Comparison of ENCODE assay signal across 8 cellular contexts in the genomic region with DNA sequence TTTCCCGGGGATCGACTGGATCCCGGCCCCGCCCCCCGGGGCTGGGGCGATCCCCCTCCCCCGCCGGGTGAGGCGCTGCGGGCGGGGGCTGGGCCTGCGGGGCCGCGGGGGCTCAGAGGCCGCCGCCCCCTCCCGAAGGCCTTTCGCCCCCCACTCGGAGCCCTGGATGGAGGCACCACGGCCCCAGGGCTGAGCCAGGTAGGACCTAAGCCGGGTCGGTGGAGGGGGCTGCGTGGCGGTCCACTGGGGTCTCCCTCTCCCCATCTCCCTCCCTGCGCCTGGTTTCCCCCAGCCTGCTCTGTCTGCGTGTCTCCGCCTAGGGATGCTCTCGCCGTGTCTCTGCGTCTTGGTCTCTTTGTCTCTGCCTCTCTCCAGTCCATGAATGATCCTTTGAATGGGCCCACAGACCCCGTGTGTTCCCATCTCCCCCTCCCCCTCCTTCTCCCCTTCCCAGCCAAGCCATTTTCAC. TPM values are rescaled to one million over a fixed set of nuclear protein-coding genes. Genes with fewer than 3 reads are reported as not detected.
A peak's percentile ranks its signal among the peaks of the same experiment; 100 is the strongest.
DNase-seq lines count a peak whose midpoint lies in the region; ATAC-seq and TF ChIP-seq lines count a peak whose summit lies in the region.

No MANE protein-coding gene starts in this region.

- peak overlapping the region; percentile 61 to 96 (median 84) for H3K4me3 Mint-ChIP-seq in naive thymus-derived CD4-positive, alpha-beta T cell

- H2AFZ ChIP-seq in ACC112 (ENCODE audit: low read length, unreplicated experiment) = peak overlapping the region; percentile 85

- peak overlapping the region in 7 of 9 donors; percentile 34 to 87 (median 66) for H3K27ac Mint-ChIP-seq in naive thymus-derived CD4-positive, alpha-beta T cell

- no peak for ATAC-seq in naive thymus-derived CD4-positive, alpha-beta T cell

- intact Hi-C loops in colonic mucosa (cut with DNase I) = no loop called here
- intact Hi-C loops in naive thymus-derived CD4-positive, alpha-beta T cell (cut with micrococcal nuclease) = loop anchor here (2.0 kb wide), 2 partner anchors 91 to 281 kb away; a partner anchor contains a TSS

- H3K27me3 ChIP-seq in ACC112 (ENCODE audit: insufficient read depth, low read length) = no peaks in the 10 kb centered on the region
- peaks cover 8% of the 10 kb centered on the region for H3K27me3 ChIP-seq in colonic mucosa
- H3K27me3 ChIP-seq in naive thymus-derived CD4-positive, alpha-beta T cell (ENCODE audit: control insufficient read depth in 2 of 2, insufficient read depth in 2 of 2, low read length in 2 of 2) = no peaks in the 10 kb centered on the region

- no peak for TF ChIP-seq CTCF in LNCaP clone FGC (IDR thresholded peaks at IDR 0.05; ENCODE audit: control insufficient read depth, extremely low read depth, insufficient read depth)
- no peak for TF ChIP-seq CTCF in colonic mucosa (IDR thresholded peaks at IDR 0.05)

- peaks cover 0 to 31% (median 0%) of the 10 kb centered on the region in 5 donors for H3K27me3 Mint-ChIP-seq in naive thymus-derived CD4-positive, alpha-beta T cell

- POLR2A ChIA-PET in naive thymus-derived CD4-positive, alpha-beta T cell (lab: Charles Lee) = interaction anchor here (0.7 to 3.7 kb wide), 4 partner anchors 11 to 178 kb away, joined by 3 to 38 read pairs (median 6); a partner anchor contains a TSS

- no peaks in the 10 kb centered on the region for H3K9me3 ChIP-seq in colonic mucosa
- no peaks in the 10 kb centered on the region for H3K9me3 ChIP-seq in naive thymus-derived CD4-positive, alpha-beta T cell (ENCODE audit: control insufficient read depth in 2 of 3, low read length in 3 of 3)

- DNase-seq in LNCaP clone FGC (ENCODE audit: low read depth) = no peak
- no peak for DNase-seq in colonic mucosa
- DNase-seq in naive thymus-derived CD4-positive, alpha-beta T cell = peak in 1 of 9 donors; percentile 30
- no peak for DNase-seq in dedifferentiated amniotic fluid mesenchymal stem cell (ENCODE audit: extremely low spot score)
- no peak for DNase-seq in activated effector memory CD4-positive, alpha-beta T cell treated with anti-CD3 and anti-CD28 coated beads, Interleukin-2, amount 50 U/mL, for 16 hours
- no peak for DNase-seq in NCI-H1048 (lab: John Stamatoyannopoulos, UW)
- DNase-seq in NOMO-1 (lab: John Stamatoyannopoulos, UW; ENCODE audit: unreplicated experiment in 2 of 2) = no peak

- 0 out of 2 replicates have a peak, but pooled peaks cover 7% of the 10 kb centered on the region for H3K36me3 ChIP-seq in ACC112 (ENCODE audit: insufficient read depth, low read length)
- H3K36me3 ChIP-seq in colonic mucosa = no peaks in the 10 kb centered on the region
- H3K36me3 ChIP-seq in naive thymus-derived CD4-positive, alpha-beta T cell (ENCODE audit: control insufficient read depth in 2 of 3, insufficient read depth in 3 of 3, low read length in 3 of 3) = peaks cover 0 to 3% (median 0%) of the 10 kb centered on the region in 3 experiments

- H3K27ac ChIP-seq in ACC112 (ENCODE audit: low read depth, low read length) = no peak overlapping the region
- peak overlapping the region; percentile 55 for H3K27ac ChIP-seq in colonic mucosa
- H3K27ac ChIP-seq in naive thymus-derived CD4-positive, alpha-beta T cell (ENCODE audit: low read depth, low read length) = peak overlapping the region; percentile 78

- CTCF ChIA-PET in naive thymus-derived CD4-positive, alpha-beta T cell (lab: Charles Lee) = interaction anchor here (0.6 kb wide), 1 partner anchor 337 kb away, joined by 4 read pairs; no protein-coding TSS in a partner anchor

- peaks cover 26% of the 10 kb centered on the region for H3K79me2 ChIP-seq in ACC112 (ENCODE audit: control insufficient read depth, insufficient read depth, low read length, unreplicated experiment)

- H3K9ac ChIP-seq in colonic mucosa (ENCODE audit: low read depth in 2 of 2, low read length in 2 of 2) = peak overlapping the region; percentile 32 to 69

- H3K9me3 Mint-ChIP-seq in naive thymus-derived CD4-positive, alpha-beta T cell = peaks cover 0 to 1% (median 0%) of the 10 kb centered on the region in 11 donors

- H3K36me3 Mint-ChIP-seq in naive thymus-derived CD4-positive, alpha-beta T cell = no peaks in the 10 kb centered on the region

- peaks cover 16 to 28% (median 21%) of the 10 kb centered on the region in 7 donors for H3K4me1 Mint-ChIP-seq in naive thymus-derived CD4-positive, alpha-beta T cell

- peak overlapping the region; percentile 89 for H3K4me3 ChIP-seq in ACC112 (ENCODE audit: low read depth, low read length)
- H3K4me3 ChIP-seq in LNCaP clone FGC (ENCODE audit: low read depth, low read length) = peak overlapping the region; percentile 62
- H3K4me3 ChIP-seq in colonic mucosa = peak overlapping the region; percentile 44
- peak overlapping the region; percentile 95 for H3K4me3 ChIP-seq in naive thymus-derived CD4-positive, alpha-beta T cell (ENCODE audit: low read length)

- H3K4me1 ChIP-seq in ACC112 (ENCODE audit: control insufficient read depth, insufficient read depth, low read length, unreplicated experiment) (peaks cover 9% of the 10 kb centered on the region), colonic mucosa (peaks cover 5% of the 10 kb centered on the region)
- H3K4me1 ChIP-seq in naive thymus-derived CD4-positive, alpha-beta T cell (ENCODE audit: control insufficient read depth in 2 of 2, insufficient read depth in 2 of 2, low read length in 2 of 2) = peaks cover 9 to 10% of the 10 kb centered on the region in 2 donors

RNA-seq across cellular contexts. Expression of a gene that starts 1.6 kb away (rescaled TPM):
- total RNA-seq in colonic mucosa = 100 to 1,000 TPM in 1 of 2 donors, 10 to 100 TPM in 1; 88.2 to 101 TPM
- total RNA-seq in naive thymus-derived CD4-positive, alpha-beta T cell = 10 to 100 TPM; 31.5 to 58.5 (median 48.2) TPM
- 10 to 100 TPM; 45.2 to 64.9 TPM for polyA plus RNA-seq in naive thymus-derived CD4-positive, alpha-beta T cell

RNA-seq across cellular contexts. Expression of a gene that starts 2.2 kb away (rescaled TPM):
- 1 to 10 TPM; 2.5 to 5.0 TPM for total RNA-seq in colonic mucosa
- 10 to 100 TPM in 3 of 5 experiments, 1 to 10 TPM in 2; 1.6 to 17.8 (median 11.9) TPM for total RNA-seq in naive thymus-derived CD4-positive, alpha-beta T cell
- polyA plus RNA-seq in naive thymus-derived CD4-positive, alpha-beta T cell = under 1 TPM; 0.20 to 0.28 TPM

RNA-seq across cellular contexts. Expression of a gene that starts 11.1 kb away (rescaled TPM):
- total RNA-seq in colonic mucosa = 10 to 100 TPM; 11.0 to 12.0 TPM
- 100 to 1,000 TPM in 1 of 5 experiments, 10 to 100 TPM in 4; 74.8 to 142 (median 85.0) TPM for total RNA-seq in naive thymus-derived CD4-positive, alpha-beta T cell
- polyA plus RNA-seq in naive thymus-derived CD4-positive, alpha-beta T cell = 100 to 1,000 TPM; 162 to 212 TPM

RNA-seq across cellular contexts. Expression of a gene that starts 14.7 kb away (rescaled TPM):
- total RNA-seq in colonic mucosa = not detected
- not detected for total RNA-seq in naive thymus-derived CD4-positive, alpha-beta T cell
- not detected for polyA plus RNA-seq in naive thymus-derived CD4-positive, alpha-beta T cell

RNA-seq across cellular contexts. Expression of a gene that starts 20.0 kb away (rescaled TPM):
- not detected for total RNA-seq in colonic mucosa
- total RNA-seq in naive thymus-derived CD4-positive, alpha-beta T cell = not detected
- polyA plus RNA-seq in naive thymus-derived CD4-positive, alpha-beta T cell = not detected

Comparison
In these comparisons a context has a peak if more than half of its experiments do, and no peak if none do; other contexts are left out.
1. H3K4me3 ChIP-seq: peak in every context shown above with its lines; median percentile 95 in naive thymus-derived CD4-positive, alpha-beta T cell; 89 in ACC112; 62 in LNCaP clone FGC; 44 in colonic mucosa.
2. RNA of a gene that starts 11.1 kb away (total RNA-seq): 74.8 to 142 TPM in naive thymus-derived CD4-positive, alpha-beta T cell; 11.0 to 12.0 TPM in colonic mucosa; every median in the first group is over 4 times any median in the second.